Comparison of ENCODE assay signal across 17 cellular contexts in the genomic region with DNA sequence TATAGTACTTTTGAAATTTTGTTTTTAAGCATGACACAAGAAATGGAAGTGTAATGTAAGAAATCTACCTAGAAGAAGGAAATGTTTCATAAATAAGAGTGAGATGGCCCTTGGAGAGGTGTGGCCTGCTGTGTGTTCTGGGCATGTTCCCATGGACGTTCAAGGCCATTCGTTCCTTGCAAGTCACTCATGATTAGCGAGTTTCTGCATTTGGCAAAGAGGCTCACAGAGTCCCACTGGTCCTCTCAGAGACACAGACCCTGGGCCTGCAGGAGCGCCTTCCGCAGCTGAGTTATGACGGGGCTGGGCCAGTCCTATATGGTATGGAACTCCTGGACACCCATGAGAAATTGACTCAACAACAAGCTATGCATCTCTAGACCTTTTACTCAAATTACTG. TPM values are rescaled to one million over a fixed set of nuclear protein-coding genes. Genes with fewer than 3 reads are reported as not detected.
DNase-seq lines count a peak whose midpoint lies in the region; ATAC-seq, FAIRE-seq and TF ChIP-seq lines count a peak whose summit lies in the region.
"Had no signal": no experiment of that assay in that cellular context is flagged by ENCODE, and none has a peak within 500 bp of the region (broad histone marks: within the 10 kb centered on the region; RNA-seq: fewer than 3 reads in every experiment).

No MANE protein-coding gene starts in this region.

- peaks cover 11% of the 10 kb centered on the region for H3K27me3 Mint-ChIP-seq in activated CD4-positive, alpha-beta memory T cell treated with anti-CD3 and anti-CD28 coated beads, Interleukin-2, amount 10 ng/mL, durations not matched to agents 7 days and 5 days

- 59 to 71% (median 66%) methylated on average over 6 of the region's 6 CpGs for WGBS in adrenal gland, 4 donors
- WGBS in aorta, 2 donors, result 12 to 21% methylated on average over 6 of the region's 6 CpGs

- H3K9me3 Mint-ChIP-seq in activated CD4-positive, alpha-beta memory T cell treated with anti-CD3 and anti-CD28 coated beads, Interleukin-2, amount 10 ng/mL, durations not matched to agents 7 days and 5 days, result peaks cover 10% of the 10 kb centered on the region
- H3K9me3 Mint-ChIP-seq: CD4-positive, alpha-beta memory T cell had no signal

- intact Hi-C loops in adrenal gland (cut with DNase I), result no loop called here
- intact Hi-C loops in posterior vena cava (cut with DNase I), result no loop called here
- intact Hi-C loops in aorta (cut with DNase I), result loop anchor here in 1 of 2 donors (10.0 kb wide), 1 partner anchor 292 kb away; no protein-coding TSS in a partner anchor

- H3K36me3 Mint-ChIP-seq in activated CD4-positive, alpha-beta memory T cell treated with anti-CD3 and anti-CD28 coated beads, Interleukin-2, amount 10 ng/mL, durations not matched to agents 7 days and 5 days (ENCODE audit: low read depth), result no peaks in the 10 kb centered on the region
- H3K36me3 Mint-ChIP-seq: CD4-positive, alpha-beta memory T cell had no signal

- H3K9me3 ChIP-seq in adrenal gland (replicated peaks in 1 of 3), result no peaks in the 10 kb centered on the region
- H3K9me3 ChIP-seq in aorta (ENCODE audit: control insufficient read depth, low read length), result no peaks in the 10 kb centered on the region
- H3K9me3 ChIP-seq: BE2C had no signal

- no peak for ATAC-seq in aorta (ENCODE audit: low FRiP score)
- ATAC-seq in GM18909 (IDR thresholded peaks at IDR 0.05; ENCODE audit: poor library complexity, unreplicated experiment), result no peak

- H3K27me3 ChIP-seq in adrenal gland, result no peaks in the 10 kb centered on the region
- no peaks in the 10 kb centered on the region for H3K27me3 ChIP-seq in aorta (ENCODE audit: control insufficient read depth in 1 of 2, insufficient read depth in 2 of 2, low read length in 1 of 2)
- H3K27me3 ChIP-seq: BE2C had no signal

- no peak overlapping the region for H3K4me3 Mint-ChIP-seq in activated CD4-positive, alpha-beta memory T cell treated with anti-CD3 and anti-CD28 coated beads, Interleukin-2, amount 10 ng/mL, durations not matched to agents 7 days and 5 days
- H3K4me3 Mint-ChIP-seq: CD4-positive, alpha-beta memory T cell had no signal

- H3K4me3 ChIP-seq in adrenal gland (no peak overlapping the region), fibroblast of the aortic adventitia (ENCODE audit: low read depth, low read length) (peak overlapping the region; percentile 28), aorta (ENCODE audit: low read length in 2 of 2) (no peak overlapping the region)
- H3K4me3 ChIP-seq: GM23248 had no signal

- TF ChIP-seq CTCF in adrenal gland (IDR thresholded peaks at IDR 0.05) (no peak), fibroblast of the aortic adventitia (IDR thresholded peaks at IDR 0.05; ENCODE audit: insufficient read depth, low read length) (no peak)

- no peak overlapping the region for H3K27ac Mint-ChIP-seq in activated CD4-positive, alpha-beta memory T cell treated with anti-CD3 and anti-CD28 coated beads, Interleukin-2, amount 10 ng/mL, durations not matched to agents 7 days and 5 days
- H3K27ac Mint-ChIP-seq: CD4-positive, alpha-beta memory T cell had no signal

- TF ChIP-seq POLR2A in adrenal gland (IDR thresholded peaks at IDR 0.05), result no peak

- H3K4me1 Mint-ChIP-seq in activated CD4-positive, alpha-beta memory T cell treated with anti-CD3 and anti-CD28 coated beads, Interleukin-2, amount 10 ng/mL, durations not matched to agents 7 days and 5 days, result no peaks in the 10 kb centered on the region

- CTCF ChIA-PET in activated CD4-positive, alpha-beta memory T cell treated with anti-CD3 and anti-CD28 coated beads, Interleukin-2, amount 10 ng/mL, durations not matched to agents 7 days and 5 days (lab: Charles Lee), result interaction anchor here (1.1 kb wide), 1 partner anchor 265 kb away, joined by 3 read pairs; no protein-coding TSS in a partner anchor

- DNase-seq in adrenal gland, result peak in 4 of 7 donors; percentile 46 to 75 (median 68)
- DNase-seq in fibroblast of the aortic adventitia (ENCODE audit: low read depth), result no peak
- DNase-seq in posterior vena cava (ENCODE audit: low spot score), result peak; percentile 69
- DNase-seq in aorta, result peak; percentile 48 to 53
- no peak for DNase-seq in frontal cortex (ENCODE audit: low spot score in 2 of 2)
- no peak for DNase-seq in activated CD4-positive, alpha-beta memory T cell treated with anti-CD3 and anti-CD28 coated beads, Interleukin-2, amount 10 ng/mL, durations not matched to agents 7 days and 5 days
- DNase-seq: BE2C; CD4-positive, alpha-beta memory T cell; COR-L47; DND-41; GF-D8; GM23248 had no signal

- H3K27ac ChIP-seq in adrenal gland (no peak overlapping the region), aorta (ENCODE audit: low read depth in 1 of 2, low read length in 2 of 2) (no peak overlapping the region)
- H3K27ac ChIP-seq: C4-2B, GM23248 had no signal

- POLR2A ChIA-PET in activated CD4-positive, alpha-beta memory T cell treated with anti-CD3 and anti-CD28 coated beads, Interleukin-2, amount 10 ng/mL, durations not matched to agents 7 days and 5 days (lab: Charles Lee), result no interaction called here

- FAIRE-seq in frontal cortex (lab: Jason Lieb, UNC), result no peak
- FAIRE-seq: A204.1, D721Med, H54 had no signal

- H3K4me1 ChIP-seq in adrenal gland (replicated peaks in 1 of 2) (peaks cover 5 to 7% of the 10 kb centered on the region in 2 donors), aorta (ENCODE audit: control insufficient read depth in 1 of 2, insufficient read depth in 2 of 2, low read length in 2 of 2) (no peaks in the 10 kb centered on the region)
- H3K4me1 ChIP-seq: BE2C had no signal

- peaks cover 0 to 5% of the 10 kb centered on the region in 2 donors for H3K36me3 ChIP-seq in adrenal gland (replicated peaks in 1 of 2)
- peaks cover 2 to 19% of the 10 kb centered on the region in 2 donors for H3K36me3 ChIP-seq in aorta (ENCODE audit: control insufficient read depth in 1 of 2, insufficient read depth in 2 of 2, low read length in 1 of 2)
- H3K36me3 ChIP-seq: BE2C had no signal

RNA-seq across cellular contexts. Expression of gene THBS2, which starts 7.2 kb away (rescaled TPM):
- total RNA-seq in adrenal gland (10 to 100 TPM in 7 of 8 donors, 1 to 10 TPM in 1; 9.8 to 72.7 (median 27.0) TPM), fibroblast of the aortic adventitia (ENCODE audit: low replicate concordance) (322 and 519 TPM in 2 replicates), posterior vena cava (100 to 1,000 TPM; 358 to 373 TPM), aorta (1,000 to 10,000 TPM in 1 of 2 donors, 100 to 1,000 TPM in 1; 700 to 1,026 TPM), frontal cortex (6.5 TPM)
- polyA plus RNA-seq in adrenal gland (1 to 10 TPM; 5.6 to 7.9 (median 6.1) TPM), aorta (100 to 1,000 TPM in 1 of 2 donors, 10 to 100 TPM in 1; 68.6 to 378 TPM)
- total RNA-seq in activated CD4-positive, alpha-beta memory T cell treated with anti-CD3 and anti-CD28 coated beads, Interleukin-2, amount 10 ng/mL, durations not matched to agents 7 days and 5 days, result not detected
- total RNA-seq: CD4-positive, alpha-beta memory T cell had no signal

Comparison
In these comparisons a context has a peak if more than half of its experiments do, and no peak if none do; other contexts are left out.
1. DNase-seq: peak in adrenal gland (4 of 7), posterior vena cava (single experiment) and aorta (2 of 2); none in fibroblast of the aortic adventitia (single experiment), frontal cortex (0 of 2) and activated CD4-positive, alpha-beta memory T cell treated with anti-CD3 and anti-CD28 coated beads, Interleukin-2, amount 10 ng/mL, durations not matched to agents 7 days and 5 days (single experiment).